10 cellular contexts compared by ENCODE assay signal in the genomic region with DNA sequence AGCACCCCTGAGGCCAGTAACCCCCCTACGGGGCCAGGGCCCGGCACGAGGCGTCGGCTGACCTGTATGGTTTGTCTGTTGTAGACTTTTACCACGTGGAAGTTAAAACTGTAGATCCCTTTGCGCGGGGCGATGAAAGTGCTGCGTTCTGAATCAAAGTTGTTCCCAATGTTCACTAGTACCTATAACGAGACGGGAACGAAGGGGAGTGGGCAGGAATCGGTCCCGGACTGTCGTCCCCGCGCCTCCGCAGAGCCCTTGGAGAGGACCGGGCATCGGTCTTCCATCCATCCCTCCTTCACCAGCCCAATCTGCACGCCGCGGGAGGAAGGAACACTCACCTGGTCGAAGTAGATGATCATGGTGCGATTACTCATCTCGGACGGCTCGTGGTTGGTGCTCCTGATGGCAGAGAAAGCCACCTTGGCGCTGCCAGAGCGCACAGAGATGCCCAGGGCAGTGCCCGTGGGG. TPM values are rescaled to one million over a fixed set of nuclear protein-coding genes. Genes with fewer than 3 reads are reported as not detected.
DNase-seq lines count a peak whose midpoint lies in the region; ATAC-seq and TF ChIP-seq lines count a peak whose summit lies in the region.
"Had no signal": no experiment of that assay in that cellular context is flagged by ENCODE, and none has a peak within 500 bp of the region (broad histone marks: within the 10 kb centered on the region; RNA-seq: fewer than 3 reads in every experiment).

No MANE protein-coding gene starts in this region.

- H3K27me3 ChIP-seq in trophoblast cell (ENCODE audit: insufficient read depth, low read length): peaks cover 79% of the 10 kb centered on the region

- H3K79me1 ChIP-seq in trophoblast cell (ENCODE audit: low read length): no peaks in the 10 kb centered on the region

- ATAC-seq in activated CD8-positive, alpha-beta memory T cell treated with anti-CD3 and anti-CD28 coated beads, Interleukin-2, amount 10 ng/mL, durations not matched to agents 7 days and 5 days: no peak

- H3K18ac ChIP-seq in trophoblast cell (ENCODE audit: low read length): no peak overlapping the region

- no peak overlapping the region for H2AK5ac ChIP-seq in trophoblast cell (ENCODE audit: low read length)

- H4K12ac ChIP-seq in trophoblast cell (ENCODE audit: low read depth, low read length): no peak overlapping the region

- H3K4ac ChIP-seq in trophoblast cell (ENCODE audit: low read depth, low read length): no peak overlapping the region

- H3K36me3 ChIP-seq in HEK293 (ENCODE audit: control insufficient read depth in 2 of 2, insufficient read depth in 1 of 2, low read length in 2 of 2) (no peaks in the 10 kb centered on the region), trophoblast cell (ENCODE audit: control insufficient read depth in 1 of 2, insufficient read depth in 2 of 2, low read length in 2 of 2) (no peaks in the 10 kb centered on the region)
- H3K36me3 ChIP-seq: ascending aorta had no signal

- H3K27ac ChIP-seq in HEK293 (ENCODE audit: extremely low read depth, low read depth, low read length) (no peak overlapping the region), trophoblast cell (ENCODE audit: low read depth, low read length) (no peak overlapping the region)
- H3K27ac ChIP-seq: ascending aorta had no signal

- CTCF ChIA-PET in activated CD8-positive, alpha-beta memory T cell treated with anti-CD3 and anti-CD28 coated beads, Interleukin-2, amount 10 ng/mL, durations not matched to agents 7 days and 5 days (lab: Charles Lee): no interaction called here
- CTCF ChIA-PET in HEK293 (lab: Yijun Ruan, JAX): interaction anchor here (0.7 kb wide), 1 partner anchor 68 kb away, joined by 4 read pairs; no protein-coding TSS in a partner anchor

- no peak overlapping the region for H4K91ac ChIP-seq in trophoblast cell (ENCODE audit: low read depth, low read length)

- H2BK5ac ChIP-seq in trophoblast cell (ENCODE audit: low read depth, low read length, poor library complexity): no peak overlapping the region

- POLR2A ChIA-PET in HEK293 (lab: Yijun Ruan, JAX): no interaction called here

- no peaks in the 10 kb centered on the region for H3K79me2 ChIP-seq in trophoblast cell (ENCODE audit: control insufficient read depth, insufficient read depth, low read length, poor library complexity)

- H3K4me1 ChIP-seq in HEK293 (ENCODE audit: control insufficient read depth, insufficient read depth, low read length): peaks cover 2% of the 10 kb centered on the region; the same call in 1 of the 2 replicates
- H3K4me1 ChIP-seq in trophoblast cell (ENCODE audit: control insufficient read depth in 1 of 2, insufficient read depth in 2 of 2, low read length in 2 of 2): peaks cover 9 to 16% of the 10 kb centered on the region in 2 experiments

- H3K9me3 ChIP-seq in HEK293 (ENCODE audit: control insufficient read depth, insufficient read depth, low read depth, low read length) (no peaks in the 10 kb centered on the region), trophoblast cell (ENCODE audit: insufficient read depth, low read depth, low read length) (peaks cover 9% of the 10 kb centered on the region)
- H3K9me3 ChIP-seq: ascending aorta had no signal

- H3K4me3 Mint-ChIP-seq in activated CD8-positive, alpha-beta memory T cell treated with anti-CD3 and anti-CD28 coated beads, Interleukin-2, amount 10 ng/mL, durations not matched to agents 7 days and 5 days: peak overlapping the region; percentile 13
- H3K4me3 Mint-ChIP-seq in glutamatergic neuron (ENCODE audit: unreplicated experiment): peak overlapping the region; percentile 91

- WGBS in trophoblast cell (ENCODE audit: extremely low coverage, insufficient coverage, insufficient read length): no CpG with 5 or more reads among the region's 32 CpGs

- H3K4me1 Mint-ChIP-seq in activated CD8-positive, alpha-beta memory T cell treated with anti-CD3 and anti-CD28 coated beads, Interleukin-2, amount 10 ng/mL, durations not matched to agents 7 days and 5 days: peaks cover 8% of the 10 kb centered on the region
- H3K4me1 Mint-ChIP-seq in glutamatergic neuron (ENCODE audit: low read depth, unreplicated experiment): peaks cover 16% of the 10 kb centered on the region

- H3K23ac ChIP-seq in trophoblast cell (ENCODE audit: low read length): no peak overlapping the region

- TF ChIP-seq CTCF in HEK293 (tag by site-specific recombination; IDR thresholded peaks at IDR 0.05) (no peak), glutamatergic neuron (IDR thresholded peaks at IDR 0.05; ENCODE audit: partially characterized antibody, unreplicated experiment) (no peak)

- peaks cover 8% of the 10 kb centered on the region for H3K36me3 Mint-ChIP-seq in activated CD8-positive, alpha-beta memory T cell treated with anti-CD3 and anti-CD28 coated beads, Interleukin-2, amount 10 ng/mL, durations not matched to agents 7 days and 5 days
- H3K36me3 Mint-ChIP-seq in glutamatergic neuron (ENCODE audit: unreplicated experiment): peaks cover 5% of the 10 kb centered on the region

- H2BK12ac ChIP-seq in trophoblast cell (ENCODE audit: low read length): no peak overlapping the region

- H3K9me3 Mint-ChIP-seq in activated CD8-positive, alpha-beta memory T cell treated with anti-CD3 and anti-CD28 coated beads, Interleukin-2, amount 10 ng/mL, durations not matched to agents 7 days and 5 days (ENCODE audit: low read depth): peaks cover 2% of the 10 kb centered on the region
- peaks cover 19% of the 10 kb centered on the region for H3K9me3 Mint-ChIP-seq in glutamatergic neuron (ENCODE audit: unreplicated experiment)

- H3K4me2 ChIP-seq in trophoblast cell (ENCODE audit: low read length): peak overlapping the region; percentile 29

- H3K4me3 ChIP-seq in HEK293 (ENCODE audit: low read depth, low read length): no peak overlapping the region
- no peak overlapping the region for H3K4me3 ChIP-seq in trophoblast cell (ENCODE audit: low read depth, low read length)

- H4K8ac ChIP-seq in trophoblast cell (ENCODE audit: low read depth, low read length): no peak overlapping the region

- H3K9ac ChIP-seq in trophoblast cell (ENCODE audit: low read length): no peak overlapping the region

- H2BK120ac ChIP-seq in trophoblast cell (ENCODE audit: insufficient read depth, low read length, poor library complexity): no peak overlapping the region

- DNase-seq in activated CD8-positive, alpha-beta memory T cell treated with anti-CD3 and anti-CD28 coated beads, Interleukin-2, amount 10 ng/mL, durations not matched to agents 7 days and 5 days: no peak
- no peak for DNase-seq in activated CD8-positive, alpha-beta memory T cell treated with anti-CD3 and anti-CD28 coated beads, Interleukin-2, amount 50 U/mL, for 48 hours
- DNase-seq in glutamatergic neuron (no peak), trophoblast cell (no peak), OCI-M1 (lab: John Stamatoyannopoulos, UW) (no peak), GOT3 (lab: John Stamatoyannopoulos, UW) (no peak)
- DNase-seq in stimulated activated CD8-positive, alpha-beta memory T cell treated with anti-CD3 and anti-CD28 coated beads, Interleukin-4, amount 100 ng/mL, for 48 hours: no peak
- DNase-seq: T-helper 9 cell had no signal

- no peak overlapping the region for H2AFZ ChIP-seq in trophoblast cell (ENCODE audit: insufficient read depth, low read length, poor library complexity)

- H3K14ac ChIP-seq in trophoblast cell (ENCODE audit: low read length): no peak overlapping the region

- peak overlapping the region; percentile 11 for H3K27ac Mint-ChIP-seq in activated CD8-positive, alpha-beta memory T cell treated with anti-CD3 and anti-CD28 coated beads, Interleukin-2, amount 10 ng/mL, durations not matched to agents 7 days and 5 days
- no peak overlapping the region for H3K27ac Mint-ChIP-seq in glutamatergic neuron (ENCODE audit: unreplicated experiment)

- peaks cover 82% of the 10 kb centered on the region for H3K27me3 Mint-ChIP-seq in activated CD8-positive, alpha-beta memory T cell treated with anti-CD3 and anti-CD28 coated beads, Interleukin-2, amount 10 ng/mL, durations not matched to agents 7 days and 5 days
- peaks cover 36% of the 10 kb centered on the region for H3K27me3 Mint-ChIP-seq in glutamatergic neuron (ENCODE audit: unreplicated experiment)

TF ChIP-seq in HEK293, 187 proteins besides CTCF, POLR2A, EP300 and RAD21 (continues in another document):
- TF ChIP-seq ZNF335 (tag by site-specific recombination; conservative IDR thresholded peaks at IDR 0.05) (0 out of 2 replicates have a peak, but pooled peaks have one; percentile 18), GLIS1 (tag by site-specific recombination; IDR thresholded peaks at IDR 0.05) (no peak)
- TF ChIP-seq, protein P1, sequence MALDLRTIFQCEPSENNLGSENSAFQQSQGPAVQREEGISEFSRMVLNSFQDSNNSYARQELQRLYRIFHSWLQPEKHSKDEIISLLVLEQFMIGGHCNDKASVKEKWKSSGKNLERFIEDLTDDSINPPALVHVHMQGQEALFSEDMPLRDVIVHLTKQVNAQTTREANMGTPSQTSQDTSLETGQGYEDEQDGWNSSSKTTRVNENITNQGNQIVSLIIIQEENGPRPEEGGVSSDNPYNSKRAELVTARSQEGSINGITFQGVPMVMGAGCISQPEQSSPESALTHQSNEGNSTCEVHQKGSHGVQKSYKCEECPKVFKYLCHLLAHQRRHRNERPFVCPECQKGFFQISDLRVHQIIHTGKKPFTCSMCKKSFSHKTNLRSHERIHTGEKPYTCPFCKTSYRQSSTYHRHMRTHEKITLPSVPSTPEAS (tag by site-specific recombination; IDR thresholded peaks at IDR 0.05): no peak

RNA-seq across cellular contexts. Expression of a gene that starts 0.7 kb away (rescaled TPM):
- not detected for total RNA-seq in activated CD8-positive, alpha-beta memory T cell treated with anti-CD3 and anti-CD28 coated beads, Interleukin-2, amount 10 ng/mL, durations not matched to agents 7 days and 5 days
- 21.7 TPM for total RNA-seq in glutamatergic neuron (ENCODE audit: unreplicated experiment)
- polyA plus RNA-seq in trophoblast cell (2013): 0.68 and 0.75 TPM in 2 replicates
- total RNA-seq: ascending aorta had no signal

Comparison
In these comparisons a context has a peak if more than half of its experiments do, and no peak if none do; other contexts are left out.
1. RNA of a gene that starts 0.7 kb away (total RNA-seq): 21.7 TPM in glutamatergic neuron (single experiment); not detected in activated CD8-positive, alpha-beta memory T cell treated with anti-CD3 and anti-CD28 coated beads, Interleukin-2, amount 10 ng/mL, durations not matched to agents 7 days and 5 days; every median in the first group is over 10 times any median in the second.